In the genomic region with DNA sequence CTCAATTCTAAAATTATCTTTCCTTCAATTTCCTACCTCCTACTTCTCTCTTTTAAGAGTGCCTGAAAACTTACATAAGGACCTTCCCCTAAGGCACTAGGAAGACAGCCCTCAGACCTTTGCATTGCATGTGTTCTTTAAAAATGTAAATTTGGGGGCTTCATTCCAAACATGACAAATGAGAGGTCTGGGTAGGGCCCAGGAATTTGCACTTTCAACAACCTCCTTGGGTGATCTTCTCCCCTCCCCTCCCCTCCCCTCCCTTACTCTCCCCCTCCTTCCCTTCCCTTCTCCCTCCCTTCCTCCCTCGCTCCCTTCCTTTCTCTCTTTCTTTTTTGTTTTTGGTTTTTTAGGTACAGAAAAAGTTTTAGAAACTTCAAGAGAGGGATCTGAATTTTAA, we compare ENCODE assay signal across 19 cellular contexts.
"Had no signal": no experiment of that assay in that cellular context is flagged by ENCODE, and none has a peak within 500 bp of the region (broad histone marks: within the 10 kb centered on the region; RNA-seq: fewer than 3 reads in every experiment).

No MANE protein-coding gene starts in this region.

- H3K4me3 Mint-ChIP-seq: activated CD4-positive, alpha-beta memory T cell treated with anti-CD3 and anti-CD28 coated beads for 36 hours; activated CD4-positive, alpha-beta T cell treated with anti-CD3 and anti-CD28 coated beads for 36 hours; activated naive CD4-positive, alpha-beta T cell treated with anti-CD3 and anti-CD28 coated beads for 36 hours; activated naive CD8-positive, alpha-beta T cell treated with anti-CD3 and anti-CD28 coated beads, Interleukin-2, amount 50 U/mL, for 24 hours; immature natural killer cell; naive thymus-derived CD8-positive, alpha-beta T cell had no signal

- H3K27me3 Mint-ChIP-seq: activated CD4-positive, alpha-beta memory T cell treated with anti-CD3 and anti-CD28 coated beads for 36 hours; activated CD4-positive, alpha-beta T cell treated with anti-CD3 and anti-CD28 coated beads for 36 hours; activated naive CD8-positive, alpha-beta T cell treated with anti-CD3 and anti-CD28 coated beads, Interleukin-2, amount 50 U/mL, for 24 hours; naive thymus-derived CD8-positive, alpha-beta T cell; progenitor cell of endocrine pancreas had no signal

- H3K27ac Mint-ChIP-seq: activated CD4-positive, alpha-beta memory T cell treated with anti-CD3 and anti-CD28 coated beads for 36 hours; activated CD4-positive, alpha-beta T cell treated with anti-CD3 and anti-CD28 coated beads for 36 hours; activated naive CD4-positive, alpha-beta T cell treated with anti-CD3 and anti-CD28 coated beads for 36 hours; activated naive CD8-positive, alpha-beta T cell treated with anti-CD3 and anti-CD28 coated beads, Interleukin-2, amount 50 U/mL, for 24 hours; progenitor cell of endocrine pancreas had no signal

- DNase-seq: activated CD4-positive, alpha-beta memory T cell treated with anti-CD3 and anti-CD28 coated beads for 36 hours; activated CD4-positive, alpha-beta T cell treated with anti-CD3 and anti-CD28 coated beads for 36 hours; activated naive CD4-positive, alpha-beta T cell treated with anti-CD3 and anti-CD28 coated beads for 36 hours; activated naive CD8-positive, alpha-beta T cell treated with anti-CD3 and anti-CD28 coated beads, Interleukin-2, amount 50 U/mL, for 24 hours; activated T-cell treated with anti-CD3 and anti-CD28 coated beads, Interleukin-2, amount 50 U/mL, for 48 hours; cerebellar nuclear complex; cortex of kidney; heart right ventricle; immature natural killer cell; lower lobe of right lung; naive thymus-derived CD8-positive, alpha-beta T cell; retina; stimulated activated CD4-positive, alpha-beta T cell treated with anti-CD3 and anti-CD28 coated beads, Interleukin-2, amount 100 ng/mL, for 48 hours; stimulated activated CD8-positive, alpha-beta memory T cell treated with anti-CD3 and anti-CD28 coated beads, Interleukin-4, amount 100 ng/mL, for 48 hours; stimulated activated naive CD4-positive, alpha-beta T cell; testis; trophoblast cell; uterus had no signal

- H3K9me3 Mint-ChIP-seq: activated CD4-positive, alpha-beta memory T cell treated with anti-CD3 and anti-CD28 coated beads for 36 hours; activated naive CD4-positive, alpha-beta T cell treated with anti-CD3 and anti-CD28 coated beads for 36 hours; immature natural killer cell; naive thymus-derived CD8-positive, alpha-beta T cell had no signal

- ATAC-seq: activated CD4-positive, alpha-beta T cell treated with anti-CD3 and anti-CD28 coated beads for 36 hours; activated naive CD8-positive, alpha-beta T cell treated with anti-CD3 and anti-CD28 coated beads, Interleukin-2, amount 50 U/mL, for 24 hours; heart right ventricle; lower lobe of right lung; naive thymus-derived CD8-positive, alpha-beta T cell had no signal
